ENCODE assay signal across 11 cellular contexts in the genomic region with DNA sequence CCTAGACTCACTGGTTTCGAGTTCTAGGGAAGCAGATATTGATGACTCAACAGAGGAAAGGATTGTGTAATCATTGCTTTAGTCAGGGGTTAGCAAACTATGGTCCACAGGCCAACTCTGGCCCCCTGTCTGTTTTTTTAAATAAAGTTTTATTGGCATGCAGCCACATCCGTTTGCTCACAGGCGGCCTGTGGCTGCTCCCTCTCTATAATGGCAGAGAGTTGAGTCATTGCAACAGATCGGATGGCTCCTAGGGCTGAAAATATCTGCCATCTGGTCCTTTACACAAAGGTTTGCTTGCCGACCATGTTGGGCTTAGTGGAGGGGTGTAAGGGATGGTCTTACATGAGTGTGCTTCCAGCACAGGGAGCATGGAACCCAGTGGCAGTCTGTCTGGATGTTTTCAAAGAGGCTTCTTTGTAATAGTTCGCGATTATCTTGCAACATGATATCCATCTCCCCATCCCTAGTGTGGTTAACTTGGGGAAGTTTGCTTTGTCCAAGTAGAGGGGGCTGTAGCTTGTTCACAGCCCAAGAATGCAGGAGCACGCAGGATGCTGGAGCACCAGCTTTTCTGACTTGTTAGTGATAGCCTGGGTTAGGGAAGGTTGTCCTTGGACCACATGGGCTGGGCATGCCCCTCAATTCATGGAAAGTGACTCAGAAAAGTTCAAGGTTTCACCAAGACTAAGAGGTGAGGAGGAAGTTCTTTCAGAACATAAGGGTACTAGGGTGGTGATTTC. TPM values are rescaled to one million over a fixed set of nuclear protein-coding genes. Genes with fewer than 3 reads are reported as not detected.
DNase-seq lines count a peak whose midpoint lies in the region; ATAC-seq and TF ChIP-seq lines count a peak whose summit lies in the region.
"Had no signal": no experiment of that assay in that cellular context is flagged by ENCODE, and none has a peak within 500 bp of the region (broad histone marks: within the 10 kb centered on the region; RNA-seq: fewer than 3 reads in every experiment).

No MANE protein-coding gene starts in this region.

- POLR2A ChIA-PET in RWPE1 (lab: Yijun Ruan, JAX; ENCODE audit: low non-redundant PET), result no interaction called here

- TF ChIP-seq CTCF in RWPE1 (conservative IDR thresholded peaks at IDR 0.05; ENCODE audit: low read depth) (no peak), epithelial cell of esophagus (IDR thresholded peaks at IDR 0.05; ENCODE audit: insufficient read depth, low read depth, low read length, missing control alignments) (no peak)

- no peak overlapping the region for H4K8ac ChIP-seq in trophoblast cell (ENCODE audit: low read depth, low read length)
- no peak overlapping the region for H4K8ac ChIP-seq in neuronal stem cell (ENCODE audit: low read depth, low read length)

- H3K18ac ChIP-seq in trophoblast cell (ENCODE audit: low read length) (no peak overlapping the region), neuronal stem cell (ENCODE audit: low read length) (no peak overlapping the region)

- peak overlapping the region; percentile 53; the same call in 1 of the 2 replicates for H3K27ac ChIP-seq in RWPE1
- peak overlapping the region; percentile 17 for H3K27ac ChIP-seq in trophoblast cell (ENCODE audit: low read depth, low read length)
- no peak overlapping the region for H3K27ac ChIP-seq in neuronal stem cell (replicated peaks; ENCODE audit: low read length)

- H3K9ac ChIP-seq in trophoblast cell (ENCODE audit: low read length) (no peak overlapping the region), neuronal stem cell (ENCODE audit: low read depth, low read length, poor library complexity) (no peak overlapping the region)

- no peak overlapping the region for H2BK15ac ChIP-seq in neuronal stem cell (ENCODE audit: low read length)

- H4K91ac ChIP-seq in trophoblast cell (ENCODE audit: low read depth, low read length) (no peak overlapping the region), neuronal stem cell (ENCODE audit: low read depth, low read length, poor library complexity) (no peak overlapping the region)

- H3K36me3 ChIP-seq in trophoblast cell (ENCODE audit: control insufficient read depth in 1 of 2, insufficient read depth in 2 of 2, low read length in 2 of 2) (peaks cover 2 to 8% of the 10 kb centered on the region in 2 experiments), neuronal stem cell (replicated peaks in 1 of 2; ENCODE audit: control insufficient read depth in 2 of 2, insufficient read depth in 2 of 2, low read length in 2 of 2) (peaks cover 0 to 4% of the 10 kb centered on the region in 2 donors)

- DNase-seq in HS-27A (ENCODE audit: low read depth) (peak; percentile 35), RWPE1 (ENCODE audit: low spot score) (peak; percentile 38), epithelial cell of esophagus (ENCODE audit: low read depth) (peak; percentile 81), trophoblast cell (no peak), neuronal stem cell (ENCODE audit: low spot score) (no peak)
- DNase-seq in stimulated activated CD4-positive, alpha-beta T cell treated with anti-CD3 and anti-CD28 coated beads, Interleukin-1b, Interleukin-23, amount 100 ng/mL, for 48 hours, result no peak
- DNase-seq: stimulated activated naive CD8-positive, alpha-beta T cell treated with anti-CD3 and anti-CD28 coated beads, Interleukin-15, amount 100 ng/mL, for 72 hours had no signal

- CTCF ChIA-PET in RWPE1 (lab: Yijun Ruan, JAX), result no interaction called here

- no peak overlapping the region for H2AFZ ChIP-seq in trophoblast cell (ENCODE audit: insufficient read depth, low read length, poor library complexity)
- H2AFZ ChIP-seq in neuronal stem cell (ENCODE audit: low read length), result no peak overlapping the region

- H2BK120ac ChIP-seq in trophoblast cell (ENCODE audit: insufficient read depth, low read length, poor library complexity), result no peak overlapping the region
- H2BK120ac ChIP-seq in neuronal stem cell (ENCODE audit: low read depth, low read length), result no peak overlapping the region

- H3K79me1 ChIP-seq in trophoblast cell (ENCODE audit: low read length) (peaks cover 6% of the 10 kb centered on the region), neuronal stem cell (ENCODE audit: low read depth, low read length) (no peaks in the 10 kb centered on the region)

- no peak overlapping the region for H4K12ac ChIP-seq in trophoblast cell (ENCODE audit: low read depth, low read length)

- H3K4me3 ChIP-seq in epithelial cell of esophagus (ENCODE audit: low read length) (no peak overlapping the region), trophoblast cell (ENCODE audit: low read depth, low read length) (no peak overlapping the region), neuronal stem cell (ENCODE audit: low read length in 2 of 2) (no peak overlapping the region)

- no peak overlapping the region for H3K4ac ChIP-seq in trophoblast cell (ENCODE audit: low read depth, low read length)
- H3K4ac ChIP-seq in neuronal stem cell (ENCODE audit: low read length), result no peak overlapping the region

- H3K79me2 ChIP-seq in trophoblast cell (ENCODE audit: control insufficient read depth, insufficient read depth, low read length, poor library complexity), result peaks cover 5% of the 10 kb centered on the region

- H2BK5ac ChIP-seq in trophoblast cell (ENCODE audit: low read depth, low read length, poor library complexity), result no peak overlapping the region
- H2BK5ac ChIP-seq in neuronal stem cell (ENCODE audit: low read length), result no peak overlapping the region

- H2BK12ac ChIP-seq in trophoblast cell (ENCODE audit: low read length) (no peak overlapping the region), neuronal stem cell (ENCODE audit: low read length) (no peak overlapping the region)

- H3K23ac ChIP-seq in trophoblast cell (ENCODE audit: low read length) (no peak overlapping the region), neuronal stem cell (ENCODE audit: low read depth, low read length, poor library complexity) (no peak overlapping the region)

- ATAC-seq in GM21390 (IDR thresholded peaks at IDR 0.05; ENCODE audit: unreplicated experiment) (no peak), GM21737 (IDR thresholded peaks at IDR 0.05; ENCODE audit: unreplicated experiment) (no peak)
- ATAC-seq: stimulated activated naive CD8-positive, alpha-beta T cell treated with anti-CD3 and anti-CD28 coated beads, Interleukin-15, amount 100 ng/mL, for 72 hours had no signal

- H3K4me1 ChIP-seq in trophoblast cell (ENCODE audit: control insufficient read depth in 1 of 2, insufficient read depth in 2 of 2, low read length in 2 of 2), result peaks cover 10 to 17% of the 10 kb centered on the region in 2 experiments
- peaks cover 8 to 13% of the 10 kb centered on the region in 2 donors for H3K4me1 ChIP-seq in neuronal stem cell (ENCODE audit: control insufficient read depth in 2 of 2, insufficient read depth in 1 of 2, low read depth in 1 of 2, low read length in 2 of 2)

- H3K14ac ChIP-seq in trophoblast cell (ENCODE audit: low read length) (no peak overlapping the region), neuronal stem cell (ENCODE audit: low read length) (no peak overlapping the region)

- H3K9me3 ChIP-seq in trophoblast cell (ENCODE audit: insufficient read depth, low read depth, low read length) (no peaks in the 10 kb centered on the region), neuronal stem cell (replicated peaks in 1 of 2; ENCODE audit: control insufficient read depth in 2 of 2, insufficient read depth in 1 of 2, low read depth in 1 of 2, low read length in 2 of 2) (no peaks in the 10 kb centered on the region)

- H2AK5ac ChIP-seq in trophoblast cell (ENCODE audit: low read length) (no peak overlapping the region), neuronal stem cell (ENCODE audit: low read depth, low read length) (no peak overlapping the region)

- no CpG with 5 or more reads among the region's 8 CpGs for WGBS in trophoblast cell (ENCODE audit: extremely low coverage, insufficient coverage, insufficient read length)
- no CpG with 5 or more reads among the region's 8 CpGs for WGBS in neuronal stem cell (ENCODE audit: extremely low coverage in 2 of 2, insufficient read length in 2 of 2, insufficient replicate concordance in 1 of 2), 2 donors

- H3K27me3 ChIP-seq in trophoblast cell (ENCODE audit: insufficient read depth, low read length) (no peaks in the 10 kb centered on the region), neuronal stem cell (ENCODE audit: control insufficient read depth in 3 of 3, insufficient read depth in 3 of 3, low read depth in 1 of 3, low read length in 3 of 3) (no peaks in the 10 kb centered on the region)

- H3K4me2 ChIP-seq in trophoblast cell (ENCODE audit: low read length), result no peak overlapping the region
- no peak overlapping the region for H3K4me2 ChIP-seq in neuronal stem cell (ENCODE audit: insufficient read depth, low read length, poor library complexity, severe bottlenecking)

RNA-seq across cellular contexts. Expression of a gene that starts 59.3 kb away (rescaled TPM):
- polyA plus RNA-seq in trophoblast cell (2013), result 0.16 and 0.22 TPM in 2 replicates
- polyA plus RNA-seq in neuronal stem cell (2013, experiment 1 of 2), result 0.10 TPM
- polyA plus RNA-seq in neuronal stem cell (2013, experiment 2 of 2), result 0.04 TPM
- polyA plus RNA-seq: CD14-positive monocyte, IgD-negative memory B cell had no signal

Comparison
In these comparisons a context has a peak if more than half of its experiments do, and no peak if none do; other contexts are left out.
1. DNase-seq: peak in HS-27A (single experiment), RWPE1 (single experiment) and epithelial cell of esophagus (single experiment); none in trophoblast cell (0 of 2), stimulated activated CD4-positive, alpha-beta T cell treated with anti-CD3 and anti-CD28 coated beads, Interleukin-1b, Interleukin-23, amount 100 ng/mL, for 48 hours (single experiment) and neuronal stem cell (single experiment).